In the genomic region with DNA sequence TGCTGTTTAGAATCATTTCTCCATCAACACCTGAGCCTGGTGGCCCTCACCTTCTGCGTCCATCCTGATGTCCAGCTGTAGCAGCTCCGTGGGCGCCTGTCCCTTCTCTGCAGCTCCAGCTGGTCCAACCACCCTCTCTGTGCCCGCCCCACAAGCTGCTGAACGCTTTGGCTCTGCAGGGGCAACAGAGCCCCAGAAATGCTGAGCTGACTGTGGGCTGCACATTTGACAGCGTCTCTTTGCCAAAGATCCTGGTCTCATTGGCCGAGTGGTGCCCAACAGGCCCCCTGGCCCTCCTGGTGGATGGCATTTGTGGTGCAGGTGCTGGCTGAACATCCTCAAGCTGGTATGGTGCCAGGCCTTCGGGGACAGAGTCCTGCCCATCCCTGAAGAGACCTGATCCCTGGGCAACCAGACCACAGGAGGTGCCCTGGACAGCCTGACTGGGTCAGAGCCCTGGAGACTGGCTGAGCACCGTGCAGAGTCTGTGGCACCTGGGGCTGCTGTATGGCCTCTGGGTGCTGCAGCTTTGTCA, we compare ENCODE assay signal across 2 cellular contexts.
TF ChIP-seq lines count a peak whose summit lies in the region.

No MANE protein-coding gene starts in this region.

TF ChIP-seq in SK-N-SH treated with all-trans-retinoic acid at 6 μM for 48 hours, 23 proteins besides CTCF, POLR2A, EP300 and RAD21 (continued from another document):
- TF ChIP-seq, protein P1, sequence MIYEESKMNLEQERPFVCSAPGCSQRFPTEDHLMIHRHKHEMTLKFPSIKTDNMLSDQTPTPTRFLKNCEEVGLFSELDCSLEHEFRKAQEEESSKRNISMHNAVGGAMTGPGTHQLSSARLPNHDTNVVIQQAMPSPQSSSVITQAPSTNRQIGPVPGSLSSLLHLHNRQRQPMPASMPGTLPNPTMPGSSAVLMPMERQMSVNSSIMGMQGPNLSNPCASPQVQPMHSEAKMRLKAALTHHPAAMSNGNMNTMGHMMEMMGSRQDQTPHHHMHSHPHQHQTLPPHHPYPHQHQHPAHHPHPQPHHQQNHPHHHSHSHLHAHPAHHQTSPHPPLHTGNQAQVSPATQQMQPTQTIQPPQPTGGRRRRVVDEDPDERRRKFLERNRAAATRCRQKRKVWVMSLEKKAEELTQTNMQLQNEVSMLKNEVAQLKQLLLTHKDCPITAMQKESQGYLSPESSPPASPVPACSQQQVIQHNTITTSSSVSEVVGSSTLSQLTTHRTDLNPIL (CRISPR knock-in tag; IDR thresholded peaks at IDR 0.05; ENCODE audit: low read depth) = no peak
- no peak for TF ChIP-seq ESRRG (CRISPR knock-in tag; IDR thresholded peaks at IDR 0.05)
- no peak for TF ChIP-seq ZC3H10 (CRISPR knock-in tag; IDR thresholded peaks at IDR 0.05)
- no peak for TF ChIP-seq PPARA (CRISPR knock-in tag; IDR thresholded peaks at IDR 0.05; ENCODE audit: borderline replicate concordance)
- no peak for TF ChIP-seq ZFP3 (CRISPR knock-in tag; IDR thresholded peaks at IDR 0.05)
- TF ChIP-seq ZFP30 (CRISPR knock-in tag; IDR thresholded peaks at IDR 0.05) = no peak
TF ChIP-seq in SK-N-SH treated with all-trans-retinoic acid at 6 μM for 48 hours: peak in this region for 0.

TF ChIP-seq in HepG2, 621 proteins besides CTCF, POLR2A, EP300 and RAD21 (continued from another document):
- TF ChIP-seq BCL3 (CRISPR knock-in tag; IDR thresholded peaks at IDR 0.05) = no peak
- TF ChIP-seq SP1 (IDR thresholded peaks at IDR 0.05) = no peak
- TF ChIP-seq SP1 (CRISPR knock-in tag; IDR thresholded peaks at IDR 0.05) = no peak
- no peak for TF ChIP-seq SMAD9 (CRISPR knock-in tag; IDR thresholded peaks at IDR 0.05)
- peak; percentile 47; the same call in 1 of the 2 replicates for TF ChIP-seq ZNF768 (CRISPR knock-in tag; IDR thresholded peaks at IDR 0.05)
- no peak for TF ChIP-seq JUND (CRISPR knock-in tag; IDR thresholded peaks at IDR 0.05)
- TF ChIP-seq HNRNPL (IDR thresholded peaks at IDR 0.05; ENCODE audit: low read depth, low read length) = peak; percentile 74; the same call in 1 of the 2 replicates
- no peak for TF ChIP-seq ZNF550 (CRISPR knock-in tag; IDR thresholded peaks at IDR 0.05; ENCODE audit: borderline replicate concordance)
- no peak for TF ChIP-seq SRSF1 (optimal IDR thresholded peaks at IDR 0.05; ENCODE audit: low read depth, low read length)
TF ChIP-seq in HepG2: peak in this region for 2.
